ENCODE assay signal across 21 cellular contexts in the genomic region with DNA sequence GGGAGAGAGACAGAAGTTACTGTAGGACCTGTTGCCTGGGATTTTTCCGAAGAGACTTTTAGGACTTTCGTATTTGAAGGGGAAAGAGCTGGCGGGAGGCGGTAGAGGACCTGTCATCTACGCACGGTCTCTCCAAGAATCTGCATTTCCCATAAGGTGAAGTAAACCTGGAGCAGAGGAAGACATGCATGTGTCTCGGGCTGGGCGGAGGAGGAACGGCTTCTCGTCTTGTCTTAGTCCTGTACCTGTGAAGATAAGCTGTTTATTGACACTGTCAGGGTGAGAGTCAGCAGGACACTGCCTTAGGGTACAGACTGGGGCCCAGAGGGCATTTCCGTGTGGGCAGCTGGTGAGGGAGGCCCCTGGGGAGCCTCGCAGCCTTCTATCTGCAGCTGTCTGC.
"Had no signal": no experiment of that assay in that cellular context is flagged by ENCODE, and none has a peak within 500 bp of the region (broad histone marks: within the 10 kb centered on the region; RNA-seq: fewer than 3 reads in every experiment).

No MANE protein-coding gene starts in this region.

- H3K36me3 Mint-ChIP-seq: activated CD4-positive, alpha-beta memory T cell treated with anti-CD3 and anti-CD28 coated beads for 36 hours; activated naive CD8-positive, alpha-beta T cell treated with anti-CD3 and anti-CD28 coated beads for 36 hours; natural killer cell treated with Interleukin-12 subunit alpha and Interleukin-12 subunit beta and Interleukin-15 and Interleukin-18, amount 100 ng/mL, for 72 hours had no signal

- ATAC-seq: body of pancreas, foreskin keratinocyte, heart right ventricle, mucosa of descending colon had no signal

- H3K27ac Mint-ChIP-seq: activated CD4-positive, alpha-beta memory T cell treated with anti-CD3 and anti-CD28 coated beads for 36 hours; activated naive CD4-positive, alpha-beta T cell treated with anti-CD3 and anti-CD28 coated beads for 36 hours; activated naive CD8-positive, alpha-beta T cell treated with anti-CD3 and anti-CD28 coated beads for 36 hours; activated T-helper 1 cell treated with anti-CD3 and anti-CD28 coated beads, Interleukin-12 subunit alpha, Interleukin-12 subunit beta, Interleukin-2, Interleukin-4 antibody, amounts not matched to agents 30 ng/mL and 10 ng/mL and 1 ng/mL, durations not matched to agents 14 hours and 24 hours and 36 hours; natural killer cell treated with Interleukin-12 subunit alpha and Interleukin-12 subunit beta and Interleukin-15 and Interleukin-18, amount 100 ng/mL, for 72 hours; progenitor cell of endocrine pancreas had no signal

- H3K27me3 Mint-ChIP-seq: activated CD4-positive, alpha-beta memory T cell treated with anti-CD3 and anti-CD28 coated beads for 36 hours had no signal

- H3K4me3 Mint-ChIP-seq: activated CD4-positive, alpha-beta memory T cell treated with anti-CD3 and anti-CD28 coated beads for 36 hours; activated naive CD4-positive, alpha-beta T cell treated with anti-CD3 and anti-CD28 coated beads for 36 hours; activated naive CD8-positive, alpha-beta T cell treated with anti-CD3 and anti-CD28 coated beads for 36 hours; activated T-helper 1 cell treated with anti-CD3 and anti-CD28 coated beads, Interleukin-12 subunit alpha, Interleukin-12 subunit beta, Interleukin-2, Interleukin-4 antibody, amounts not matched to agents 30 ng/mL and 10 ng/mL and 1 ng/mL, durations not matched to agents 14 hours and 24 hours and 36 hours; natural killer cell treated with Interleukin-12 subunit alpha and Interleukin-12 subunit beta and Interleukin-15 and Interleukin-18, amount 100 ng/mL, for 72 hours had no signal

- H3K9me3 Mint-ChIP-seq: activated CD4-positive, alpha-beta memory T cell treated with anti-CD3 and anti-CD28 coated beads for 36 hours; activated naive CD4-positive, alpha-beta T cell treated with anti-CD3 and anti-CD28 coated beads for 36 hours; activated naive CD8-positive, alpha-beta T cell treated with anti-CD3 and anti-CD28 coated beads for 36 hours; activated T-helper 1 cell treated with anti-CD3 and anti-CD28 coated beads, Interleukin-12 subunit alpha, Interleukin-12 subunit beta, Interleukin-2, Interleukin-4 antibody, amounts not matched to agents 30 ng/mL and 10 ng/mL and 1 ng/mL, durations not matched to agents 14 hours and 24 hours and 36 hours; natural killer cell treated with Interleukin-12 subunit alpha and Interleukin-12 subunit beta and Interleukin-15 and Interleukin-18, amount 100 ng/mL, for 72 hours had no signal

- DNase-seq: activated CD4-positive, alpha-beta memory T cell treated with anti-CD3 and anti-CD28 coated beads for 36 hours; activated CD4-positive, alpha-beta T cell treated with anti-CD3 and anti-CD28 coated beads for 48 hours; activated effector memory CD4-positive, alpha-beta T cell treated with anti-CD3 and anti-CD28 coated beads, Interleukin-2, amount 50 U/mL, for 16 hours; activated naive CD4-positive, alpha-beta T cell treated with anti-CD3 and anti-CD28 coated beads for 36 hours; activated naive CD8-positive, alpha-beta T cell treated with anti-CD3 and anti-CD28 coated beads for 36 hours; activated T-cell treated with anti-CD3 and anti-CD28 coated beads for 4 hours; body of pancreas; cortex of kidney; foreskin keratinocyte; heart right ventricle; left ventricle myocardium inferior; mesendoderm; mucosa of descending colon; retina; stimulated activated CD4-positive, alpha-beta T cell treated with anti-CD3 and anti-CD28 coated beads, Interleukin-15, amount 100 ng/mL, for 24 hours; stimulated activated CD4-positive, alpha-beta T cell treated with anti-CD3 and anti-CD28 coated beads, Interleukin-2, amount 100 ng/mL, for 24 hours; stimulated activated naive CD4-positive, alpha-beta T cell; tibial artery had no signal
